Comparison of ENCODE assay signal across 17 cellular contexts in the genomic region with DNA sequence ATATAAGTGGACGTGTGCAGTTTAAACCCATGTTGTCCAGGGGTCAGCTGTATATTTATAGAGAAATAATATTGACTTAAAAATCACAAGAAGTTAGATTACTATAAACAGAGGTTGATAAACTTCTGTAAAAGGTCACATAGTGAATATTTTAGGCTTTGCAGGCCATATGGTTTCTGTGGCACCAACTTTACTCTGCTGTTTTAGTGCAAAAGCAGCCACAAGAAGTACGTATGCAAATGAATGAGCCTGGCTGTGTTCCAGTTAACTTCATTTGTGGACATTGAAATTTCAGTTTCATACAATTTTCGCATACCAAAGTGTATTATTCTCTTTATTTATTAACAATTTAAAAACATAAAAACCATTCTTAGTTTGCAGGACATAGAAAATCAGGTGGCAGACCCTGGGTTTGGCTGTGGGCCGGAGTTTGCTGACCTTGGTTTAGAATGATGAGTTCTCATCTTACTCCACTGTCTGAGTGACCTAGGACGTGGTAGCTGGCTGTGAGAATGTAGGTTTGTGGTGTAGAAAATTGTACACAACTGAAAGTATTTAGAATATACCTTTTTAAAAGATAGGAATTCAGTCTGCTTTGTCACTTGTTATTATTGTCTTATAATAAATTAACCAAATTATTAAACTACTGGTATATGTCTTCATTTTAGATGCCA. TPM values are rescaled to one million over a fixed set of nuclear protein-coding genes. Genes with fewer than 3 reads are reported as not detected.
DNase-seq lines count a peak whose midpoint lies in the region; ATAC-seq, FAIRE-seq and TF ChIP-seq lines count a peak whose summit lies in the region.
"Had no signal": no experiment of that assay in that cellular context is flagged by ENCODE, and none has a peak within 500 bp of the region (broad histone marks: within the 10 kb centered on the region; RNA-seq: fewer than 3 reads in every experiment).

No MANE protein-coding gene starts in this region.

- H3K36me3 ChIP-seq in DOHH2 (ENCODE audit: control insufficient read depth, low read length): peaks cover 18% of the 10 kb centered on the region
- H3K36me3 ChIP-seq in OCI-LY7 (ENCODE audit: insufficient read depth, low read length): peaks cover 78% of the 10 kb centered on the region

- peak; percentile 56 for FAIRE-seq in GM19239 (lab: Jason Lieb, UNC)
- FAIRE-seq: A204.1 had no signal

- no peaks in the 10 kb centered on the region for H3K27me3 ChIP-seq in DOHH2 (ENCODE audit: control insufficient read depth, low read length)
- H3K27me3 ChIP-seq: MG63, Peyer's patch had no signal

- H3K9me2 ChIP-seq in DOHH2 (replicated peaks; ENCODE audit: control insufficient read depth, low read length) (no peaks in the 10 kb centered on the region), OCI-LY7 (ENCODE audit: insufficient read depth, low read length) (no peaks in the 10 kb centered on the region)

- H3K4me1 ChIP-seq in DOHH2 (ENCODE audit: control insufficient read depth, low read length) (peaks cover 14% of the 10 kb centered on the region), OCI-LY7 (ENCODE audit: insufficient read depth, low read length, poor library complexity, severe bottlenecking) (peaks cover 10% of the 10 kb centered on the region)
- H3K4me1 ChIP-seq: Peyer's patch had no signal

- POLR2A ChIA-PET in OCI-LY7 (lab: Charles Lee): interaction anchor here (0.7 to 1.5 kb wide), 4 partner anchors 17 to 1106 kb away, joined by 3 to 4 read pairs (median 4); no protein-coding TSS in a partner anchor

- H3K4me2 ChIP-seq in DOHH2 (ENCODE audit: low read length) (peak overlapping the region; percentile 21), OCI-LY7 (ENCODE audit: low read length) (peak overlapping the region; percentile 6; the same call in 1 of the 2 replicates)

- no peak for TF ChIP-seq CTCF in DOHH2 (IDR thresholded peaks at IDR 0.05; ENCODE audit: low read depth, low read length, poor library complexity, severe bottlenecking)
- TF ChIP-seq CTCF in OCI-LY7 (conservative IDR thresholded peaks at IDR 0.05; ENCODE audit: low read length): no peak

- H3K4me1 Mint-ChIP-seq in stimulated activated memory B cell treated with anti-CD40 and anti-IgM and Interleukin-4, amounts not matched to agents 10 μg/mL and 1 μg/mL and 100 μg/mL, for 72 hours: peaks cover 15% of the 10 kb centered on the region

- CTCF ChIA-PET in OCI-LY7 (lab: Charles Lee; ENCODE audit: unreplicated experiment): no interaction called here

- H3K4me3 Mint-ChIP-seq in stimulated activated memory B cell treated with anti-CD40 and anti-IgM and Interleukin-4, amounts not matched to agents 10 μg/mL and 1 μg/mL and 100 μg/mL, for 72 hours: no peak overlapping the region

- no peak overlapping the region for H3K27ac ChIP-seq in DOHH2 (ENCODE audit: low read depth, low read length)
- H3K27ac ChIP-seq in OCI-LY7 (ENCODE audit: low read depth, low read length, poor library complexity, severe bottlenecking): no peak overlapping the region
- H3K27ac ChIP-seq: C4-2B, Peyer's patch had no signal

- H3K9me3 ChIP-seq in DOHH2 (ENCODE audit: control insufficient read depth, insufficient read depth, low read length): no peaks in the 10 kb centered on the region
- no peaks in the 10 kb centered on the region for H3K9me3 ChIP-seq in OCI-LY7 (ENCODE audit: low read length)
- H3K9me3 ChIP-seq: MG63, Peyer's patch had no signal

- peaks cover 70% of the 10 kb centered on the region for H3K36me3 Mint-ChIP-seq in stimulated activated memory B cell treated with anti-CD40 and anti-IgM and Interleukin-4, amounts not matched to agents 10 μg/mL and 1 μg/mL and 100 μg/mL, for 72 hours

- no peaks in the 10 kb centered on the region for H3K9me3 Mint-ChIP-seq in stimulated activated memory B cell treated with anti-CD40 and anti-IgM and Interleukin-4, amounts not matched to agents 10 μg/mL and 1 μg/mL and 100 μg/mL, for 72 hours

- no TSS peak for BruUV-seq in OCI-LY7 (replicated peaks; lab: Mats Ljungman, UMichigan)

- H3K27me3 Mint-ChIP-seq in stimulated activated memory B cell treated with anti-CD40 and anti-IgM and Interleukin-4, amounts not matched to agents 10 μg/mL and 1 μg/mL and 100 μg/mL, for 72 hours: no peaks in the 10 kb centered on the region

- DNase-seq in GM19239 (ENCODE audit: insufficient read length, low spot score) (no peak), OCI-LY7 (ENCODE audit: low spot score) (no peak), DMS153 treated with DMSO at 0.1 percent for 48 hours (lab: John Stamatoyannopoulos, UW; ENCODE audit: unreplicated experiment) (no peak), HT-29 (ENCODE audit: low spot score) (no peak)
- DNase-seq: Karpas-422, MG63, NCI-H1105, NCI-H1694, NCI-H510A treated with DMSO at 0.1 percent for 48 hours, NCI-H82, Peyer's patch had no signal

- peak overlapping the region; percentile 64 for H3K27ac Mint-ChIP-seq in stimulated activated memory B cell treated with anti-CD40 and anti-IgM and Interleukin-4, amounts not matched to agents 10 μg/mL and 1 μg/mL and 100 μg/mL, for 72 hours

- H3K4me3 ChIP-seq in DOHH2 (ENCODE audit: low read length) (0 out of 2 replicates have a peak overlapping the region, but pooled peaks have one; percentile 8), OCI-LY7 (ENCODE audit: low read depth, low read length, poor library complexity, severe bottlenecking) (no peak overlapping the region)
- H3K4me3 ChIP-seq: MG63, Peyer's patch had no signal

- H3K79me2 ChIP-seq in DOHH2 (ENCODE audit: control insufficient read depth, low read length) (no peaks in the 10 kb centered on the region), OCI-LY7 (ENCODE audit: insufficient read depth, low read depth, low read length) (no peaks in the 10 kb centered on the region)

- intact Hi-C loops in OCI-LY7 (cut with micrococcal nuclease; ENCODE audit: unreplicated experiment): no loop called here

- ATAC-seq in stimulated activated memory B cell treated with anti-CD40 and anti-IgM and Interleukin-4, amounts not matched to agents 10 μg/mL and 1 μg/mL and 100 μg/mL, for 72 hours: no peak
- ATAC-seq in GM18517 (IDR thresholded peaks at IDR 0.05; ENCODE audit: unreplicated experiment): no peak
- ATAC-seq: Right ventricle myocardium inferior had no signal

- H2AFZ ChIP-seq in OCI-LY7 (ENCODE audit: low read length): no peak overlapping the region

- H3F3A ChIP-seq in DOHH2 (ENCODE audit: control insufficient read depth, insufficient read depth): no peaks in the 10 kb centered on the region

- H4K20me1 ChIP-seq in DOHH2 (ENCODE audit: control insufficient read depth, insufficient read depth, low read depth, low read length) (no peaks in the 10 kb centered on the region), OCI-LY7 (ENCODE audit: insufficient read depth, low read length) (no peaks in the 10 kb centered on the region)

RNA-seq across cellular contexts. Expression of a gene that starts 16.3 kb away (rescaled TPM):
- total RNA-seq in OCI-LY7 (2014; rRNA removed; shearing (Covaris generic)): 15.4 and 16.4 TPM in 2 replicates
- total RNA-seq in OCI-LY7 (2022): 14.2 and 14.7 TPM in 2 replicates
- 7.3 and 13.7 TPM in 2 replicates for total RNA-seq in HT-29 (2014; rRNA removed; shearing (Covaris generic))
